Comparison of ENCODE assay signal across 24 cellular contexts in genomic region chr3:64255941-64256340, GRCh38. TPM values are rescaled to one million over a fixed set of nuclear protein-coding genes. Genes with fewer than 3 reads are reported as not detected.
DNase-seq lines count a peak whose midpoint lies in the region; ATAC-seq and TF ChIP-seq lines count a peak whose summit lies in the region.
"Had no signal": no experiment of that assay in that cellular context is flagged by ENCODE, and none has a peak within 500 bp of the region (broad histone marks: within the 10 kb centered on the region; RNA-seq: fewer than 3 reads in every experiment).

No MANE protein-coding gene starts in this region.

- no peak for TF ChIP-seq POLR2A in esophagus muscularis mucosa (IDR thresholded peaks at IDR 0.05; ENCODE audit: low read depth)

- no peak overlapping the region for H3K4me3 ChIP-seq in esophagus muscularis mucosa
- H3K4me3 ChIP-seq: A549, GM12878, GM23248 had no signal

- H3K9me3 Mint-ChIP-seq in nephron, result no peaks in the 10 kb centered on the region
- H3K9me3 Mint-ChIP-seq in immature natural killer cell, result peaks cover 0 to 7% (median 2%) of the 10 kb centered on the region in 6 donors
- H3K9me3 Mint-ChIP-seq: H9, HFFc6 had no signal

- TF ChIP-seq EP300 in esophagus muscularis mucosa (IDR thresholded peaks at IDR 0.05), result no peak

- H3K4me1 ChIP-seq in esophagus muscularis mucosa, result peaks cover 16 to 96% (median 91%) of the 10 kb centered on the region in 4 donors

- H3K4me1 Mint-ChIP-seq in nephron (peaks cover 63% of the 10 kb centered on the region), immature natural killer cell (no peaks in the 10 kb centered on the region)
- H3K4me1 Mint-ChIP-seq: B cell had no signal

- H3K36me3 ChIP-seq in esophagus muscularis mucosa, result no peaks in the 10 kb centered on the region

- peaks cover 22% of the 10 kb centered on the region for H3K36me3 Mint-ChIP-seq in nephron (ENCODE audit: low read depth)
- no peaks in the 10 kb centered on the region for H3K36me3 Mint-ChIP-seq in immature natural killer cell

- H3K9me3 ChIP-seq in esophagus muscularis mucosa, result no peaks in the 10 kb centered on the region
- H3K9me3 ChIP-seq: A549 had no signal

- H3K27ac ChIP-seq in 22Rv1 (peak overlapping the region; percentile 50), esophagus muscularis mucosa (replicated peaks in 1 of 4) (peak overlapping the region; percentile 63 to 73 (median 70))
- H3K27ac ChIP-seq: GM23248, HL-60 had no signal

- intact Hi-C loops in esophagus muscularis mucosa (cut with DNase I), result no loop called here

- no peaks in the 10 kb centered on the region for H3K27me3 Mint-ChIP-seq in nephron (ENCODE audit: low read depth)
- H3K27me3 Mint-ChIP-seq in immature natural killer cell (ENCODE audit: low read depth in 3 of 3), result peaks cover 2% of the 10 kb centered on the region in 3 donors

- no peaks in the 10 kb centered on the region for H3K27me3 ChIP-seq in esophagus muscularis mucosa

- H3K4me3 Mint-ChIP-seq in nephron (no peak overlapping the region), immature natural killer cell (no peak overlapping the region)
- H3K4me3 Mint-ChIP-seq: B cell, H9, HFFc6 had no signal

- H3K27ac Mint-ChIP-seq in nephron, result peak overlapping the region in 2 of 3 experiments; percentile 4 to 44
- no peak overlapping the region for H3K27ac Mint-ChIP-seq in immature natural killer cell
- H3K27ac Mint-ChIP-seq: B cell, H9, HFFc6 had no signal

- DNase-seq in NCI-H69 (lab: John Stamatoyannopoulos, UW), result peak; percentile 28
- no peak for DNase-seq in esophagus muscularis mucosa (ENCODE audit: extremely low spot score)
- no peak for DNase-seq in immature natural killer cell
- DNase-seq in stimulated activated CD4-positive, alpha-beta T cell treated with anti-CD3 and anti-CD28 coated beads, Interleukin-2, amount 100 ng/mL, for 24 hours, result no peak
- DNase-seq in DMS79 treated with DMSO at 0.1 percent for 48 hours (lab: John Stamatoyannopoulos, UW), result no peak
- DNase-seq: DND-41; GM23248; H9; HFFc6; KG1; NCI-H1105; NCI-H146; NCI-H2029; NCI-H2227 treated with DMSO at 0.1 percent for 48 hours; NCI-H510A; NCI-H774; NK-92 treated with Interleukin-12 subunit alpha and Interleukin-12 subunit beta, amount 100 ng/mL, for 24 hours had no signal

- ATAC-seq in GM18907 (IDR thresholded peaks at IDR 0.05; ENCODE audit: unreplicated experiment), result no peak
- ATAC-seq: A549, GM12878 had no signal

- WGBS in esophagus muscularis mucosa, result 61% methylated on average over 3 of the region's 3 CpGs

- TF ChIP-seq CTCF in 22Rv1 (IDR thresholded peaks at IDR 0.05) (no peak), esophagus muscularis mucosa (IDR thresholded peaks at IDR 0.05) (no peak), nephron (IDR thresholded peaks at IDR 0.05; ENCODE audit: unreplicated experiment in 3 of 3) (no peak)

RNA-seq across cellular contexts. Expression of gene PRICKLE2, which starts 30.7 kb away (rescaled TPM):
- 10 to 100 TPM; 71.8 to 99.9 (median 84.4) TPM for total RNA-seq in esophagus muscularis mucosa
- under 1 TPM; 0.19 to 0.64 (median 0.43) TPM for polyA plus RNA-seq in immature natural killer cell

Comparison
In these comparisons a context has a peak if more than half of its experiments do, and no peak if none do; other contexts are left out.
1. H3K27ac Mint-ChIP-seq: peak in nephron (2 of 3); none in immature natural killer cell (0 of 6).